ENCODE assay signal across 1 cellular context in genomic region chr19:38062959-38063786, GRCh38.
TF ChIP-seq lines count a peak whose summit lies in the region.

No MANE protein-coding gene starts in this region.

TF ChIP-seq in K562, 482 proteins besides CTCF, POLR2A, EP300 and RAD21 (continued from another document):
- TF ChIP-seq UBTF (IDR thresholded peaks at IDR 0.05; ENCODE audit: borderline replicate concordance in 1 of 2, low read depth in 2 of 2, low read length in 2 of 2) (no peak), FOS (IDR thresholded peaks at IDR 0.05; ENCODE audit: extremely low read depth, insufficient read length) (no peak), SNRNP70 (optimal IDR thresholded peaks at IDR 0.05; ENCODE audit: low read depth, low read length) (no peak), ZNF134 (CRISPR knock-in tag; conservative IDR thresholded peaks at IDR 0.05) (no peak), ARID4B (CRISPR knock-in tag; IDR thresholded peaks at IDR 0.05) (no peak), PBX2 (CRISPR knock-in tag; IDR thresholded peaks at IDR 0.05; ENCODE audit: low read depth) (no peak), PBX2 (tag; conservative IDR thresholded peaks at IDR 0.05; ENCODE audit: low read depth) (peak; percentile 77), ID3 (CRISPR knock-in tag; IDR thresholded peaks at IDR 0.05) (no peak), ID3 (tag; IDR thresholded peaks at IDR 0.05) (no peak), RBM17 (IDR thresholded peaks at IDR 0.05; ENCODE audit: borderline replicate concordance, low read depth, low read length) (no peak), MEIS2 (IDR thresholded peaks at IDR 0.05; ENCODE audit: partially characterized antibody) (peak; percentile 65)
